In genomic region chr15:41774062-41774872, GRCh38 we compare ENCODE assay signal across 8 cellular contexts. TPM values are rescaled to one million over a fixed set of nuclear protein-coding genes. Genes with fewer than 3 reads are reported as not detected.
DNase-seq lines count a peak whose midpoint lies in the region; ATAC-seq, FAIRE-seq and TF ChIP-seq lines count a peak whose summit lies in the region.

MAPKBP1 (plus strand) TSS chr15:41774484; CDS start chr15:41775276, 792 bp downstream.

- TF ChIP-seq EP300 in upper lobe of left lung (IDR thresholded peaks at IDR 0.05) = peak in 1 of 4 donors; percentile 85

- WGBS in heart left ventricle, 4 donors = 0% methylated on average over 45 to 62 of the region's 62 CpGs
- WGBS in upper lobe of left lung, 2 donors = 0 to 1% methylated on average over 42 to 44 of the region's 62 CpGs

- H3K9me3 ChIP-seq in adipocyte (ENCODE audit: control insufficient read depth, low read length) = no peaks in the 10 kb centered on the region
- H3K9me3 ChIP-seq in heart left ventricle = no peaks in the 10 kb centered on the region
- no peaks in the 10 kb centered on the region for H3K9me3 ChIP-seq in upper lobe of left lung

- peak within 1 kb of the TSS; percentile 93 for H3K9ac ChIP-seq in adipocyte (ENCODE audit: low read length)

- H3K27me3 ChIP-seq in adipocyte (replicated peaks; ENCODE audit: control insufficient read depth, insufficient read depth, low read length) (no peaks in the 10 kb centered on the region), heart left ventricle (no peaks in the 10 kb centered on the region), upper lobe of left lung (no peaks in the 10 kb centered on the region)

- DNase-seq in GM12891 (ENCODE audit: insufficient read length, low spot score) (peak; percentile 88), NCI-H1436 (lab: John Stamatoyannopoulos, UW) (peak; percentile 96), T follicular helper cell (ENCODE audit: low read depth) (peak; percentile 97), adipocyte (ENCODE audit: low read depth) (peak; percentile 99), heart left ventricle (peak; percentile 97 to 98 (median 98)), pons (ENCODE audit: low spot score) (peak; percentile 99), upper lobe of left lung (peak; percentile 99 to 100)

- peaks cover 51% of the 10 kb centered on the region for H3K4me1 ChIP-seq in adipocyte (ENCODE audit: control insufficient read depth, insufficient read depth, low read length)
- H3K4me1 ChIP-seq in heart left ventricle = peaks cover 3 to 49% (median 31%) of the 10 kb centered on the region in 12 donors
- peaks cover 30 to 49% (median 35%) of the 10 kb centered on the region in 4 donors for H3K4me1 ChIP-seq in upper lobe of left lung

- TF ChIP-seq CTCF in heart left ventricle (IDR thresholded peaks at IDR 0.05) (peak; percentile 25 to 94 (median 64)), upper lobe of left lung (IDR thresholded peaks at IDR 0.05) (peak; percentile 47 to 84 (median 74))

- ATAC-seq in HG02840 (IDR thresholded peaks at IDR 0.05; ENCODE audit: low FRiP score, unreplicated experiment) (peak; percentile 85), heart left ventricle (peak; percentile 97 to 98 (median 98)), upper lobe of left lung (ENCODE audit: low FRiP score in 2 of 2) (peak; percentile 98 to 99)

- H3K27ac ChIP-seq in heart left ventricle (peak within 1 kb of the TSS; percentile 39 to 92 (median 86)), upper lobe of left lung (peak within 1 kb of the TSS; percentile 78 to 92 (median 88))

- intact Hi-C loops in heart left ventricle (cut with DNase I) = loop anchor here in 7 of 10 donors (1.0 to 10.0 kb wide), 10 partner anchors 32 to 281 kb away; partner anchors contain the start of genes EHD4 (in 3 of the 7), SPTBN5 (in 2 of the 7) and JMJD7 (in 1 of the 7)

- H3K4me3 ChIP-seq in adipocyte (ENCODE audit: low read length) (peak within 1 kb of the TSS; percentile 95), heart left ventricle (peak within 1 kb of the TSS; percentile 70 to 87 (median 78)), upper lobe of left lung (peak within 1 kb of the TSS; percentile 64 to 81 (median 73))

- no peaks in the 10 kb centered on the region for H3K36me3 ChIP-seq in adipocyte (ENCODE audit: control insufficient read depth, insufficient read depth, low read length, severe bottlenecking)
- H3K36me3 ChIP-seq in heart left ventricle = peaks cover 0 to 14% (median 0%) of the 10 kb centered on the region in 9 donors
- no peaks in the 10 kb centered on the region for H3K36me3 ChIP-seq in upper lobe of left lung

- TF ChIP-seq POLR2A in GM12891 (IDR thresholded peaks at IDR 0.05; ENCODE audit: low read depth, low read length) = peak; percentile 12; the same call in 1 of the 2 replicates
- TF ChIP-seq POLR2A in heart left ventricle (IDR thresholded peaks at IDR 0.05) = peak in 1 of 2 donors; percentile 58
- peak; percentile 9 to 79 (median 18) for TF ChIP-seq POLR2A in upper lobe of left lung (IDR thresholded peaks at IDR 0.05)

- FAIRE-seq in GM12891 (lab: Jason Lieb, UNC) = peak; percentile 98

TF ChIP-seq in GM12891, 5 proteins besides CTCF, POLR2A, EP300 and RAD21:
- TF ChIP-seq SPI1 (IDR thresholded peaks at IDR 0.05; ENCODE audit: low read depth, low read length) = no peak
- 0 out of 2 replicates have a peak, but pooled peaks have one; percentile 30 for TF ChIP-seq TAF1 (IDR thresholded peaks at IDR 0.05; ENCODE audit: low read depth, low read length)
- TF ChIP-seq POU2F2 (IDR thresholded peaks at IDR 0.05; ENCODE audit: low read depth, low read length) = 0 out of 2 replicates have a peak, but pooled peaks have one; percentile 57

RNA-seq across cellular contexts. Expression of gene MAPKBP1, which starts in this region (rescaled TPM):
- 7.0 TPM for polyA plus RNA-seq in GM12891 (2012; ENCODE audit: low read depth, missing spikeins)
- total RNA-seq in heart left ventricle (10 to 100 TPM; 12.0 to 20.5 (median 14.8) TPM), upper lobe of left lung (10 to 100 TPM; 12.8 to 83.8 (median 26.8) TPM)
- polyA plus RNA-seq in heart left ventricle = 10 to 100 TPM in 1 of 2 donors, 1 to 10 TPM in 1; 6.3 to 17.0 TPM

Comparison
In these comparisons a context has a peak if more than half of its experiments do, and no peak if none do; other contexts are left out.
1. Peak in every context shown above with its lines: DNase-seq, ATAC-seq, H3K4me3 ChIP-seq and H3K27ac ChIP-seq.